ENCODE assay signal across 8 cellular contexts in genomic region chr19:10871711-10872550, GRCh38. TPM values are rescaled to one million over a fixed set of nuclear protein-coding genes. Genes with fewer than 3 reads are reported as not detected.
DNase-seq lines count a peak whose midpoint lies in the region; ATAC-seq and TF ChIP-seq lines count a peak whose summit lies in the region.

No MANE protein-coding gene starts in this region.

- DNase-seq in GM12864 (ENCODE audit: low read depth) (no peak), SK-N-MC (ENCODE audit: low read depth, low spot score) (no peak), astrocyte of the spinal cord (ENCODE audit: low read depth, low spot score) (no peak), iPS-NIHi11 (ENCODE audit: low spot score) (peak; percentile 59), mesenteric fat pad (ENCODE audit: low spot score) (no peak), SW 1271 (lab: John Stamatoyannopoulos, UW) (no peak)
- peak; percentile 48 for DNase-seq in stimulated activated CD4-positive, alpha-beta T cell treated with anti-CD3 and anti-CD28 coated beads, Interleukin-15, amount 100 ng/mL, for 24 hours

- no peaks in the 10 kb centered on the region for H3K9me3 ChIP-seq in SK-N-MC (ENCODE audit: low read depth, low read length)

- peak overlapping the region; percentile 84 for H3K4me3 ChIP-seq in GM12864 (ENCODE audit: low read depth, low read length)
- H3K4me3 ChIP-seq in SK-N-MC = peak overlapping the region; percentile 89
- H3K4me3 ChIP-seq in astrocyte of the spinal cord (ENCODE audit: low read depth, low read length) = peak overlapping the region; percentile 92

- H3K36me3 ChIP-seq in SK-N-MC (ENCODE audit: insufficient read depth, low read length) = no peaks in the 10 kb centered on the region

- in situ Hi-C loops in astrocyte of the spinal cord (cut with HindIII; ENCODE audit: low sequenced_read_pairs) = no loop called here

- TF ChIP-seq CTCF in GM12864 (IDR thresholded peaks at IDR 0.05; ENCODE audit: low read depth, low read length, missing control alignments) (peak; percentile 33), astrocyte of the spinal cord (IDR thresholded peaks at IDR 0.05; ENCODE audit: low read depth, low read length) (no peak)

- peak overlapping the region; percentile 93 for H3K9ac ChIP-seq in SK-N-MC (ENCODE audit: insufficient read length)

- peak overlapping the region; percentile 86 for H3K27ac ChIP-seq in SK-N-MC

- ATAC-seq in HG02642 (IDR thresholded peaks at IDR 0.05; ENCODE audit: poor library complexity, unreplicated experiment) = peak; percentile 16

RNA-seq across cellular contexts. Expression of gene CARM1, which starts 0.6 kb away (rescaled TPM):
- total RNA-seq in mesenteric fat pad = 37.2 TPM

RNA-seq across cellular contexts. Expression of gene C19orf38, which starts 23.7 kb away (rescaled TPM):
- total RNA-seq in mesenteric fat pad = 4.4 TPM

RNA-seq across cellular contexts. Expression of gene TMED1, which starts 35.9 kb away (rescaled TPM):
- 24.9 TPM for total RNA-seq in mesenteric fat pad

RNA-seq across cellular contexts. Expression of gene YIPF2, which starts 56.5 kb away (rescaled TPM):
- total RNA-seq in mesenteric fat pad = 28.4 TPM

RNA-seq across cellular contexts. Expression of gene TIMM29, which starts 56.7 kb away (rescaled TPM):
- total RNA-seq in mesenteric fat pad = 14.4 TPM

Comparison
In these comparisons a context has a peak if more than half of its experiments do, and no peak if none do; other contexts are left out.
1. DNase-seq: peak in iPS-NIHi11 (single experiment) and stimulated activated CD4-positive, alpha-beta T cell treated with anti-CD3 and anti-CD28 coated beads, Interleukin-15, amount 100 ng/mL, for 24 hours (single experiment); none in GM12864 (single experiment), SK-N-MC (single experiment), astrocyte of the spinal cord (single experiment), mesenteric fat pad (single experiment) and SW 1271 (0 of 2).
2. Peak in every context shown above with its lines, with median percentiles within 50 percentile points of each other: H3K4me3 ChIP-seq.